1 cellular context compared by ENCODE assay signal in genomic region chr14:90406384-90406798, GRCh38.
TF ChIP-seq lines count a peak whose summit lies in the region.

No MANE protein-coding gene starts in this region.

TF ChIP-seq in WTC11, 78 proteins besides CTCF, POLR2A, EP300 and RAD21 (continued from another document):
- TF ChIP-seq, protein P1, sequence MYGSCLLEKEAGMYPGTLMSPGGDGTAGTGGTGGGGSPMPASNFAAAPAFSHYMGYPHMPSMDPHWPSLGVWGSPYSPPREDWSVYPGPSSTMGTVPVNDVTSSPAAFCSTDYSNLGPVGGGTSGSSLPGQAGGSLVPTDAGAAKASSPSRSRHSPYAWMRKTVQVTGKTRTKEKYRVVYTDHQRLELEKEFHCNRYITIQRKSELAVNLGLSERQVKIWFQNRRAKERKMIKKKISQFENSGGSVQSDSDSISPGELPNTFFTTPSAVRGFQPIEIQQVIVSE (CRISPR knock-in tag; IDR thresholded peaks at IDR 0.05; ENCODE audit: borderline replicate concordance) = no peak
- TF ChIP-seq RELA (CRISPR knock-in tag; IDR thresholded peaks at IDR 0.05; ENCODE audit: borderline replicate concordance) (no peak), ARID4B (CRISPR knock-in tag; IDR thresholded peaks at IDR 0.05; ENCODE audit: borderline replicate concordance) (no peak), ESRRA (CRISPR knock-in tag; IDR thresholded peaks at IDR 0.05; ENCODE audit: borderline replicate concordance) (no peak)
- TF ChIP-seq, protein P2, sequence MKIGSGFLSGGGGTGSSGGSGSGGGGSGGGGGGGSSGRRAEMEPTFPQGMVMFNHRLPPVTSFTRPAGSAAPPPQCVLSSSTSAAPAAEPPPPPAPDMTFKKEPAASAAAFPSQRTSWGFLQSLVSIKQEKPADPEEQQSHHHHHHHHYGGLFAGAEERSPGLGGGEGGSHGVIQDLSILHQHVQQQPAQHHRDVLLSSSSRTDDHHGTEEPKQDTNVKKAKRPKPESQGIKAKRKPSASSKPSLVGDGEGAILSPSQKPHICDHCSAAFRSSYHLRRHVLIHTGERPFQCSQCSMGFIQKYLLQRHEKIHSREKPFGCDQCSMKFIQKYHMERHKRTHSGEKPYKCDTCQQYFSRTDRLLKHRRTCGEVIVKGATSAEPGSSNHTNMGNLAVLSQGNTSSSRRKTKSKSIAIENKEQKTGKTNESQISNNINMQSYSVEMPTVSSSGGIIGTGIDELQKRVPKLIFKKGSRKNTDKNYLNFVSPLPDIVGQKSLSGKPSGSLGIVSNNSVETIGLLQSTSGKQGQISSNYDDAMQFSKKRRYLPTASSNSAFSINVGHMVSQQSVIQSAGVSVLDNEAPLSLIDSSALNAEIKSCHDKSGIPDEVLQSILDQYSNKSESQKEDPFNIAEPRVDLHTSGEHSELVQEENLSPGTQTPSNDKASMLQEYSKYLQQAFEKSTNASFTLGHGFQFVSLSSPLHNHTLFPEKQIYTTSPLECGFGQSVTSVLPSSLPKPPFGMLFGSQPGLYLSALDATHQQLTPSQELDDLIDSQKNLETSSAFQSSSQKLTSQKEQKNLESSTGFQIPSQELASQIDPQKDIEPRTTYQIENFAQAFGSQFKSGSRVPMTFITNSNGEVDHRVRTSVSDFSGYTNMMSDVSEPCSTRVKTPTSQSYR (CRISPR knock-in tag; IDR thresholded peaks at IDR 0.05) = no peak
